2 cellular contexts compared by ENCODE assay signal in genomic region chr5:131608597-131608996, GRCh38.
TF ChIP-seq lines count a peak whose summit lies in the region.

No MANE protein-coding gene starts in this region.

TF ChIP-seq in HepG2, 621 proteins besides CTCF, POLR2A, EP300 and RAD21:
- TF ChIP-seq ZNF781 (CRISPR knock-in tag; IDR thresholded peaks at IDR 0.05; ENCODE audit: borderline replicate concordance, not compliant biosample characterization) (no peak), MAFK (conservative IDR thresholded peaks at IDR 0.05 in 1 of 2, IDR thresholded peaks at IDR 0.05 in 1 of 2; ENCODE audit: low read length in 2 of 2) (peak in 1 of 2 experiments; percentile 7; a peak in 1 of 4 replicates)

TF ChIP-seq in H1, 55 proteins besides CTCF, POLR2A, EP300 and RAD21:
- TF ChIP-seq MAFK (IDR thresholded peaks at IDR 0.05; ENCODE audit: low read depth, low read length) (0 out of 2 replicates have a peak, but pooled peaks have one; percentile 19), SP1 (IDR thresholded peaks at IDR 0.05; ENCODE audit: low read depth, low read length) (no peak)
